ENCODE assay signal across 5 cellular contexts in the genomic region with DNA sequence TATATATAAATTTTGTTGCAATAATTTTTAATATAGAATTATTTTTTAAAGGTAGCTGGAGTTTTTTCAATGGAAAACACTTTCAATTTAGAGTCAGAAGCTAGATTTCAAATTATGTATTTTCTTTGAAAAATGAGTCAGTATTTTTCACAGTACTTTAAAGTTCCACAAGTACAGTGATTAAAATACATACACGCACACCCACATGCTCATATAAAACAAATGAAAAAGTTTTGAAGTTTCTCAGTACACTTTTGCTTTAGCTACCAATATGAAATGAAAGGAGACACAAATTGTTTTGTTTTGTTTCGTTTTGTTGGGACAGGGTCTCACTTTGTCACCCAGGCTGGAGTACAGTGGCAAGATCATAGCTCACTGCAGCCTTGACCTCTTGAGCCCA.
"Had no signal": no experiment of that assay in that cellular context is flagged by ENCODE, and none has a peak within 500 bp of the region (broad histone marks: within the 10 kb centered on the region; RNA-seq: fewer than 3 reads in every experiment).

No MANE protein-coding gene starts in this region.

- H3K9me3 Mint-ChIP-seq: GM23338, H9, IgD-negative memory B cell had no signal

- H3K36me3 Mint-ChIP-seq: IgD-negative memory B cell had no signal

- H3K4me3 ChIP-seq: GM23338 had no signal

- DNase-seq: H9, HCEC 1CT had no signal

- H3K27ac Mint-ChIP-seq: GM23338, IgD-negative memory B cell had no signal

- H3K4me2 ChIP-seq: GM23338 had no signal

- H3K4me3 Mint-ChIP-seq: GM23338, H9, IgD-negative memory B cell had no signal

- H2AFZ ChIP-seq: GM23338 had no signal

- ATAC-seq: GM23338, HepG2 had no signal

- H3K4me1 Mint-ChIP-seq: IgD-negative memory B cell had no signal
